11 cellular contexts compared by ENCODE assay signal in the genomic region with DNA sequence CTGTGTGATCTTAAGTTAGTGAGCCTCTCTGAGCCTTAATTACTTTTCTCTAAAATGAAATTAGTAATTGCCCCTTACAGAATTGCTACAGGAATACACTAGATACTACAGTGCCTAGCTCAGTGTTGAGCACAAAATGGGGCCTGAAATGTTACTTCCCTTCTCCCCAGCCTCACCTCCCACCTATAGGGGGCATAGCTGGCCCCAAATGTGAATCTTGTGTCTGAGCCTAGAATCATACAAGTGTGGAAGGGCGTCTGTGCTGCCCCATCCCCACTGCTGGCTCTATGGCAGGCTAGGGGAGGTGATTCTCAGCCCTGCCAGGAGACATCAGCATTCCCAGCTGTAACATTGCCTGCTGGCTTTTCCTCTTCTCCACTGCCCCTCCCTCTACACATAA. TPM values are rescaled to one million over a fixed set of nuclear protein-coding genes. Genes with fewer than 3 reads are reported as not detected.
DNase-seq lines count a peak whose midpoint lies in the region; ATAC-seq and TF ChIP-seq lines count a peak whose summit lies in the region.
"Had no signal": no experiment of that assay in that cellular context is flagged by ENCODE, and none has a peak within 500 bp of the region (broad histone marks: within the 10 kb centered on the region; RNA-seq: fewer than 3 reads in every experiment).

No MANE protein-coding gene starts in this region.

- no TSS peak for BruUV-seq in Caco-2 (replicated peaks; lab: Mats Ljungman, UMichigan)

- POLR2A ChIA-PET in Caco-2 (lab: Charles Lee) = no interaction called here

- H3K4me3 ChIP-seq in DND-41 (ENCODE audit: low read depth in 1 of 2, low read length in 2 of 2) (no peak overlapping the region), brain microvascular endothelial cell (ENCODE audit: low read depth, low read length) (no peak overlapping the region), Caco-2 (ENCODE audit: low read depth, low read length) (no peak overlapping the region)
- H3K4me3 ChIP-seq: ascending aorta had no signal

- no peaks in the 10 kb centered on the region for H4K20me1 ChIP-seq in DND-41 (ENCODE audit: insufficient read depth, low read length)

- no peak overlapping the region for H3K9ac ChIP-seq in DND-41 (ENCODE audit: low read depth, low read length)

- H2AFZ ChIP-seq in DND-41 (ENCODE audit: low read depth, low read length) = no peak overlapping the region

- H3K27me3 ChIP-seq in DND-41 (ENCODE audit: insufficient read depth, low read length, poor library complexity) (no peaks in the 10 kb centered on the region), brain microvascular endothelial cell (replicated peaks) (no peaks in the 10 kb centered on the region), Caco-2 (replicated peaks; ENCODE audit: control insufficient read depth, insufficient read depth, low read length) (no peaks in the 10 kb centered on the region)
- H3K27me3 ChIP-seq: ascending aorta had no signal

- no peaks in the 10 kb centered on the region for H3K9me3 ChIP-seq in DND-41 (ENCODE audit: insufficient read depth, low read length, severe bottlenecking)
- no peaks in the 10 kb centered on the region for H3K9me3 ChIP-seq in Caco-2
- H3K9me3 ChIP-seq: ascending aorta had no signal

- H3K9me3 Mint-ChIP-seq in HFFc6 (no peaks in the 10 kb centered on the region), nephron progenitor cell (no peaks in the 10 kb centered on the region), Caco-2 (ENCODE audit: unreplicated experiment) (no peaks in the 10 kb centered on the region)
- H3K9me3 Mint-ChIP-seq: activated CD4-positive, alpha-beta memory T cell treated with anti-CD3 and anti-CD28 coated beads, Interleukin-2, amount 10 ng/mL, durations not matched to agents 7 days and 5 days had no signal

- H3K27me3 Mint-ChIP-seq in HFFc6 (ENCODE audit: insufficient read depth) (peaks cover 2% of the 10 kb centered on the region), nephron progenitor cell (ENCODE audit: low read depth, poor library complexity) (peaks cover 2% of the 10 kb centered on the region), Caco-2 (ENCODE audit: insufficient read depth, unreplicated experiment) (no peaks in the 10 kb centered on the region)
- H3K27me3 Mint-ChIP-seq: activated CD4-positive, alpha-beta memory T cell treated with anti-CD3 and anti-CD28 coated beads, Interleukin-2, amount 10 ng/mL, durations not matched to agents 7 days and 5 days had no signal

- peak; percentile 47 for TF ChIP-seq CTCF in DND-41 (IDR thresholded peaks at IDR 0.05; ENCODE audit: borderline replicate concordance, extremely low read depth, low read length, poor library complexity, severe bottlenecking)
- TF ChIP-seq CTCF in HFFc6 (IDR thresholded peaks at IDR 0.05) = peak; percentile 53
- TF ChIP-seq CTCF in brain microvascular endothelial cell (IDR thresholded peaks at IDR 0.05; ENCODE audit: low read depth, low read length, missing control alignments) = peak; percentile 43
- peak; percentile 13 for TF ChIP-seq CTCF in nephron progenitor cell (IDR thresholded peaks at IDR 0.05)
- peak in 1 of 2 experiments; percentile 12 for TF ChIP-seq CTCF in Caco-2 (IDR thresholded peaks at IDR 0.05; ENCODE audit: insufficient read depth in 1 of 2, low read depth in 1 of 2, low read length in 1 of 2, severe bottlenecking in 1 of 2, unreplicated experiment in 1 of 2)

- ATAC-seq in DND-41 (ENCODE audit: insufficient read depth, low read depth) = peak; percentile 49; the same call in 2 of the 3 replicates
- ATAC-seq in GM18861 (IDR thresholded peaks at IDR 0.05; ENCODE audit: unreplicated experiment) = no peak

- H3K36me3 ChIP-seq in DND-41 (ENCODE audit: insufficient read depth, low read length) = peaks cover 63% of the 10 kb centered on the region
- no peaks in the 10 kb centered on the region for H3K36me3 ChIP-seq in brain microvascular endothelial cell (replicated peaks)
- H3K36me3 ChIP-seq in Caco-2 (ENCODE audit: control insufficient read depth, insufficient read depth, low read length) = no peaks in the 10 kb centered on the region

- H3K4me1 Mint-ChIP-seq in HFFc6 (ENCODE audit: low read depth) = peaks cover 55% of the 10 kb centered on the region
- peaks cover 70% of the 10 kb centered on the region for H3K4me1 Mint-ChIP-seq in nephron progenitor cell
- peaks cover 11% of the 10 kb centered on the region for H3K4me1 Mint-ChIP-seq in Caco-2 (ENCODE audit: low read depth, unreplicated experiment)

- intact Hi-C loops in Caco-2 (cut with micrococcal nuclease; ENCODE audit: unreplicated experiment) = no loop called here

- DNase-seq in DND-41 (peak; percentile 17), HFFc6 (no peak), brain microvascular endothelial cell (no peak), nephron progenitor cell (no peak), Caco-2 (no peak), DMS53 (lab: John Stamatoyannopoulos, UW) (no peak)
- DNase-seq: activated CD4-positive, alpha-beta memory T cell treated with anti-CD3 and anti-CD28 coated beads, Interleukin-2, amount 10 ng/mL, durations not matched to agents 7 days and 5 days; NCI-H1048; stimulated activated CD4-positive, alpha-beta T cell treated with anti-CD3 and anti-CD28 coated beads, Interleukin-12 subunit alpha, Interleukin-12 subunit beta, amount 100 ng/mL, for 4 hours had no signal

- H3K4me3 Mint-ChIP-seq in HFFc6 (no peak overlapping the region), nephron progenitor cell (no peak overlapping the region), Caco-2 (ENCODE audit: unreplicated experiment) (no peak overlapping the region)
- H3K4me3 Mint-ChIP-seq: activated CD4-positive, alpha-beta memory T cell treated with anti-CD3 and anti-CD28 coated beads, Interleukin-2, amount 10 ng/mL, durations not matched to agents 7 days and 5 days had no signal

- H3K4me1 ChIP-seq in DND-41 (ENCODE audit: insufficient read depth, low read length) = no peaks in the 10 kb centered on the region
- no peaks in the 10 kb centered on the region for H3K4me1 ChIP-seq in Caco-2

- in situ Hi-C loops in brain microvascular endothelial cell (cut with HindIII; ENCODE audit: low pct_ligation_motif_present, low sequenced_read_pairs) = no loop called here

- H3K36me3 Mint-ChIP-seq in HFFc6 (ENCODE audit: low read depth) = peaks cover 18% of the 10 kb centered on the region; the same call in 1 of the 2 replicates
- peaks cover 51% of the 10 kb centered on the region for H3K36me3 Mint-ChIP-seq in nephron progenitor cell (ENCODE audit: low read depth)
- peaks cover 6% of the 10 kb centered on the region for H3K36me3 Mint-ChIP-seq in Caco-2 (ENCODE audit: insufficient read depth, unreplicated experiment)

- H3K27ac Mint-ChIP-seq in HFFc6 (peak overlapping the region; percentile 11; the same call in 1 of the 2 replicates), nephron progenitor cell (peak overlapping the region; percentile 42), Caco-2 (ENCODE audit: unreplicated experiment) (no peak overlapping the region)

- H3K4me2 ChIP-seq in DND-41 (ENCODE audit: insufficient read depth, low read length) = no peak overlapping the region

- H3K27ac ChIP-seq in DND-41 (ENCODE audit: low read length) (no peak overlapping the region), brain microvascular endothelial cell (no peak overlapping the region)

- CTCF ChIA-PET in Caco-2 (lab: Charles Lee) = no interaction called here

- H3K79me2 ChIP-seq in DND-41 (ENCODE audit: insufficient read depth, low read length) = no peaks in the 10 kb centered on the region

RNA-seq across cellular contexts. Expression of a gene that starts 42.7 kb away (rescaled TPM):
- total RNA-seq in HFFc6 (2021; fragmentation: NEBNext Ultra II Directional; extraction: Animal tissue kit (Norgen Biotek cat#: 25700)) = 10 to 100 TPM; 12.2 to 18.8 (median 18.2) TPM
- 21.9 and 30.0 TPM in 2 replicates for total RNA-seq in Caco-2 (2022)

RNA-seq across cellular contexts. Expression of a gene that starts 43.0 kb away (rescaled TPM):
- total RNA-seq in HFFc6 (2021; fragmentation: NEBNext Ultra II Directional; extraction: Animal tissue kit (Norgen Biotek cat#: 25700)) = 10 to 100 TPM; 18.7 to 25.7 (median 21.8) TPM
- 33.5 and 39.8 TPM in 2 replicates for total RNA-seq in Caco-2 (2022)

RNA-seq across cellular contexts. Expression of a gene that starts 45.7 kb away (rescaled TPM):
- total RNA-seq in HFFc6 (2021; fragmentation: NEBNext Ultra II Directional; extraction: Animal tissue kit (Norgen Biotek cat#: 25700)) = not detected
- total RNA-seq in Caco-2 (2022) = not detected in 2 replicates
- total RNA-seq: activated CD4-positive, alpha-beta memory T cell treated with anti-CD3 and anti-CD28 coated beads, Interleukin-2, amount 10 ng/mL, durations not matched to agents 7 days and 5 days; ascending aorta had no signal

RNA-seq across cellular contexts. Expression of a gene that starts 54.3 kb away (rescaled TPM):
- total RNA-seq in HFFc6 (2021; fragmentation: NEBNext Ultra II Directional; extraction: Animal tissue kit (Norgen Biotek cat#: 25700)) = under 1 TPM in 5 of 6 experiments, not detected in 1; 0.09 to 0.14 (median 0.12) TPM
- 0.14 and 0.49 TPM in 2 replicates for total RNA-seq in Caco-2 (2022)
- total RNA-seq: ascending aorta had no signal
